Comparison of ENCODE assay signal across 13 cellular contexts in the genomic region with DNA sequence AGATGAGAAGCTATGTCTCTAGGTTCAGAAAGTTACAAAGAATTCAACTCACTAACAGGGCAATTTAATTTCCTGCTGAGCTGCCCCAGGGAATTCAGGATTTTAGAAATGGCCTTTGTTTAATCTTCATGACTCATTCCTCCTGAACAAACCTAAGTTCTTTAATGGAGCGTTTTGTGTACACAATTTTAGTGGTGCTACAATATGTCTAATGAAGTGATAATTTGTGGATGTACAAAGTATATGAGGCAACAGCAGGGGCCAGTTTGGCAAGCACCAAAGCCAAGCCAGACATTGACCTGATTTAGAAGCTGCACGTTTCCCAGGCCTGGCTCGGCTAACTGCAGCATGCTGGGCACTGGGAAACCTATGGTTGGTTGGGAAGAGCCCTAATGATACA. TPM values are rescaled to one million over a fixed set of nuclear protein-coding genes. Genes with fewer than 3 reads are reported as not detected.
A peak's percentile ranks its signal among the peaks of the same experiment; 100 is the strongest.
DNase-seq lines count a peak whose midpoint lies in the region; ATAC-seq, FAIRE-seq and TF ChIP-seq lines count a peak whose summit lies in the region.
"Had no signal": no experiment of that assay in that cellular context is flagged by ENCODE, and none has a peak within 500 bp of the region (broad histone marks: within the 10 kb centered on the region; RNA-seq: fewer than 3 reads in every experiment).

No MANE protein-coding gene starts in this region.

- H3K9ac ChIP-seq in HepG2 (ENCODE audit: insufficient read depth, low read depth, low read length) = no peak overlapping the region

- H3K27me3 ChIP-seq in body of pancreas = no peaks in the 10 kb centered on the region
- H3K27me3 ChIP-seq in HepG2 (ENCODE audit: control insufficient read depth in 1 of 2, insufficient read depth in 2 of 2, low read length in 2 of 2) = no peaks in the 10 kb centered on the region; a peak in 1 of 5 replicates
- H3K27me3 ChIP-seq: thyroid gland had no signal

- POLR2A ChIA-PET in HepG2 (lab: Yijun Ruan, JAX) = no interaction called here

- no peaks in the 10 kb centered on the region for H3K79me2 ChIP-seq in HepG2 (ENCODE audit: insufficient read depth, low read length)

- H2AFZ ChIP-seq in HepG2 (ENCODE audit: low read length) = no peak overlapping the region

- H3K4me1 ChIP-seq in body of pancreas = peaks cover 17% of the 10 kb centered on the region
- H3K4me1 ChIP-seq in HepG2 (ENCODE audit: insufficient read depth, low read length) = no peaks in the 10 kb centered on the region
- H3K4me1 ChIP-seq: thyroid gland had no signal

- H3K9me3 ChIP-seq in body of pancreas (no peaks in the 10 kb centered on the region), HepG2 (ENCODE audit: low read length) (no peaks in the 10 kb centered on the region)
- H3K9me3 ChIP-seq: thyroid gland had no signal

- H3K27ac Mint-ChIP-seq in activated naive CD4-positive, alpha-beta T cell treated with anti-CD3 and anti-CD28 coated beads, Interleukin-2, amount 50 U/mL, for 72 hours = no peak overlapping the region
- H3K27ac Mint-ChIP-seq: activated CD4-positive, alpha-beta T cell treated with anti-CD3 and anti-CD28 coated beads, Interleukin-2, amount 10 ng/mL, durations not matched to agents 24 days and 14 days; activated naive CD8-positive, alpha-beta T cell had no signal

- ATAC-seq in body of pancreas (peak; percentile 82), HepG2 (no peak)
- ATAC-seq in activated naive CD4-positive, alpha-beta T cell treated with anti-CD3 and anti-CD28 coated beads, Interleukin-2, amount 50 U/mL, for 72 hours = no peak

- in situ Hi-C loops in HepG2 (cut with HindIII; ENCODE audit: extremely low pct_ligation_motif_present, low pct_unique_long_range_greater_than_20kb) = no loop called here

- no peak overlapping the region for H3K4me2 ChIP-seq in HepG2 (ENCODE audit: low read depth, low read length)

- H4K20me1 ChIP-seq in HepG2 (ENCODE audit: insufficient read depth, low read length) = no peaks in the 10 kb centered on the region

- no peaks in the 10 kb centered on the region for H3K9me3 Mint-ChIP-seq in activated naive CD4-positive, alpha-beta T cell treated with anti-CD3 and anti-CD28 coated beads, Interleukin-2, amount 50 U/mL, for 72 hours
- H3K9me3 Mint-ChIP-seq: activated CD4-positive, alpha-beta T cell treated with anti-CD3 and anti-CD28 coated beads, Interleukin-2, amount 10 ng/mL, durations not matched to agents 24 days and 14 days had no signal

- H3K4me3 ChIP-seq in body of pancreas (no peak overlapping the region), HepG2 (replicated peaks in 1 of 3; ENCODE audit: insufficient read depth in 1 of 3, low read depth in 2 of 3, low read length in 3 of 3) (no peak overlapping the region)
- H3K4me3 ChIP-seq: thyroid gland had no signal

- FAIRE-seq in HepG2 (lab: Jason Lieb, UNC) = no peak

- peak overlapping the region in 2 of 4 donors; percentile 27 to 56 for H3K27ac ChIP-seq in body of pancreas
- no peak overlapping the region for H3K27ac ChIP-seq in HepG2 (ENCODE audit: extremely low read length, insufficient read depth, low read length)
- H3K27ac ChIP-seq: thyroid gland had no signal

- CTCF ChIA-PET in HepG2 (lab: Yijun Ruan, JAX; ENCODE audit: low intra/inter-chr PET ratio, low total read pairs) = no interaction called here

- WGBS in body of pancreas, 2 donors = 23% methylated on average over 3 of the region's 3 CpGs
- WGBS in HepG2 (ENCODE audit: low lambda C conversion rate) = 0% methylated on average over 3 of the region's 3 CpGs

- intact Hi-C loops in body of pancreas (cut with DNase I) = no loop called here
- intact Hi-C loops in HepG2 (cut with micrococcal nuclease; ENCODE audit: unreplicated experiment) = no loop called here
- intact Hi-C loops in cardiac septum (cut with DNase I) = no loop called here

- no peak for TF ChIP-seq RAD21 in HepG2 (CRISPR knock-in tag; IDR thresholded peaks at IDR 0.05)

- no peaks in the 10 kb centered on the region for H3K36me3 ChIP-seq in body of pancreas (replicated peaks in 1 of 2; ENCODE audit: insufficient read depth in 1 of 2, low read depth in 2 of 2)
- H3K36me3 ChIP-seq in HepG2 (replicated peaks in 1 of 2; ENCODE audit: control insufficient read depth in 1 of 2, insufficient read depth in 2 of 2, low read length in 2 of 2) = no peaks in the 10 kb centered on the region
- H3K36me3 ChIP-seq: thyroid gland had no signal

- no peaks in the 10 kb centered on the region for H3K36me3 Mint-ChIP-seq in activated naive CD4-positive, alpha-beta T cell treated with anti-CD3 and anti-CD28 coated beads, Interleukin-2, amount 50 U/mL, for 72 hours
- H3K36me3 Mint-ChIP-seq: activated naive CD8-positive, alpha-beta T cell had no signal

- no TSS peak for BruUV-seq in HepG2 (replicated peaks; lab: Mats Ljungman, UMichigan)

- TF ChIP-seq CTCF in body of pancreas (IDR thresholded peaks at IDR 0.05) = no peak
- TF ChIP-seq CTCF in HepG2 (CRISPR knock-in tag; IDR thresholded peaks at IDR 0.05) = no peak

- TF ChIP-seq POLR2A in body of pancreas (IDR thresholded peaks at IDR 0.05) = no peak
- no peak for TF ChIP-seq POLR2A in HepG2 (IDR thresholded peaks at IDR 0.05; ENCODE audit: insufficient read depth in 1 of 2, low read depth in 2 of 2, low read length in 2 of 2)

- no peak for TF ChIP-seq EP300 in HepG2 (IDR thresholded peaks at IDR 0.05; ENCODE audit: low read depth in 2 of 2, low read length in 2 of 2)
- TF ChIP-seq EP300 in HepG2 (CRISPR knock-in tag; IDR thresholded peaks at IDR 0.05; ENCODE audit: borderline replicate concordance) = no peak

- DNase-seq in DMS79 (lab: John Stamatoyannopoulos, UW) (peak; percentile 95), NCI-H1930 (lab: John Stamatoyannopoulos, UW) (peak; percentile 44 to 76), body of pancreas (peak; percentile 52 to 69 (median 58)), HepG2 (ENCODE audit: low spot score) (no peak), cardiac septum (ENCODE audit: low spot score) (no peak)
- DNase-seq in effector CD8-positive, alpha-beta T cell (lab: John Stamatoyannopoulos, UW) = no peak
- DNase-seq in activated naive CD4-positive, alpha-beta T cell treated with anti-CD3 and anti-CD28 coated beads, Interleukin-2, amount 50 U/mL, for 72 hours (ENCODE audit: low spot score in 2 of 2) = no peak
- no peak for DNase-seq in activated CD8-positive, alpha-beta memory T cell treated with anti-CD3 and anti-CD28 coated beads for 24 hours
- DNase-seq: activated CD4-positive, alpha-beta T cell treated with anti-CD3 and anti-CD28 coated beads, Interleukin-2, amount 10 ng/mL, durations not matched to agents 24 days and 14 days; stimulated activated CD4-positive, alpha-beta T cell treated with anti-CD3 and anti-CD28 coated beads, Interleukin-4, amount 100 ng/mL, for 4 hours; thyroid gland had no signal

TF ChIP-seq in HepG2, 621 proteins besides CTCF, POLR2A, EP300 and RAD21:
- 0 out of 4 replicates have a peak, but pooled peaks of 1 of the 2 experiments have one; percentile 17 for TF ChIP-seq ATF4 (CRISPR knock-in tag; IDR thresholded peaks at IDR 0.05)
- TF ChIP-seq FOSL2 (CRISPR knock-in tag; IDR thresholded peaks at IDR 0.05) = 0 out of 2 replicates have a peak, but pooled peaks have one; percentile 36
- no peak for TF ChIP-seq SMAD9 (CRISPR knock-in tag; IDR thresholded peaks at IDR 0.05)
- TF ChIP-seq ZNF746 (CRISPR knock-in tag; IDR thresholded peaks at IDR 0.05) = no peak
- no peak for TF ChIP-seq ARNT2 (CRISPR knock-in tag; IDR thresholded peaks at IDR 0.05; ENCODE audit: low read depth)
- TF ChIP-seq CEBPB (IDR thresholded peaks at IDR 0.05; ENCODE audit: borderline replicate concordance, low read depth, low read length) = 0 out of 2 replicates have a peak, but pooled peaks have one; percentile 6

RNA-seq across cellular contexts. Expression of gene HEPHL1, which starts 34.4 kb away (rescaled TPM):
- not detected for total RNA-seq in body of pancreas
- total RNA-seq in HepG2 (2016; rRNA removed; fragmentation: Illumina TruSeq; extraction: Trizol) = 0.04 and 0.07 TPM in 2 replicates
- total RNA-seq in HepG2 (2016; cell fraction: cytosol; rRNA removed; fragmentation: Illumina TruSeq; extraction: Trizol; ENCODE audit: low read depth) = not detected in 2 replicates
- 0.02 and 0.09 TPM in 2 replicates for total RNA-seq in HepG2 (2016; cell fraction: insoluble cytoplasmic fraction; rRNA removed; fragmentation: Illumina TruSeq; extraction: Trizol)
- 0.03 TPM in 1 of 2 replicates, not detected in the other for total RNA-seq in HepG2 (2016; cell fraction: membrane; rRNA removed; fragmentation: Illumina TruSeq; extraction: Trizol)
- not detected in 2 replicates for total RNA-seq in HepG2 (2016; cell fraction: nucleus; rRNA removed; fragmentation: Illumina TruSeq; extraction: Trizol)
- 0.05 and 0.10 TPM in 2 replicates for polyA plus RNA-seq in HepG2 (2011; rRNA removed)
- 0.01 and 0.09 TPM in 2 replicates for polyA plus RNA-seq in HepG2 (2011; cell fraction: cytosol; rRNA removed)
- 0.07 TPM in 1 of 2 replicates, not detected in the other for polyA plus RNA-seq in HepG2 (2011; cell fraction: nucleus; rRNA removed)
- polyA plus RNA-seq in HepG2 (2012) = 0.17 TPM in 2 replicates
- not detected in 2 replicates for polyA plus RNA-seq in HepG2 (2016; cell fraction: cytosol; fragmentation: Illumina TruSeq; extraction: Trizol; ENCODE audit: low read depth)
- polyA plus RNA-seq in HepG2 (2016; cell fraction: insoluble cytoplasmic fraction; fragmentation: Illumina TruSeq; extraction: Trizol; ENCODE audit: low read depth) = 0.04 and 0.05 TPM in 2 replicates
- polyA plus RNA-seq in HepG2 (2016; cell fraction: membrane; fragmentation: Illumina TruSeq; extraction: Trizol; ENCODE audit: low read depth) = not detected in 2 replicates
- polyA plus RNA-seq in HepG2 (2016; cell fraction: nucleus; fragmentation: Illumina TruSeq; extraction: Trizol; ENCODE audit: insufficient read depth, low read depth) = not detected in 2 replicates
- polyA minus RNA-seq in HepG2 (2011; rRNA and poly(A)+ RNA removed; ENCODE audit: low replicate concordance) = 0.07 and 0.16 TPM in 2 replicates
- polyA minus RNA-seq in HepG2 (2011; cell fraction: cytosol; rRNA and poly(A)+ RNA removed) = 0.18 TPM in 1 of 2 replicates, not detected in the other
- 0.13 and 0.37 TPM in 2 replicates for polyA minus RNA-seq in HepG2 (2011; cell fraction: nucleus; rRNA and poly(A)+ RNA removed)
- total RNA-seq in activated naive CD4-positive, alpha-beta T cell treated with anti-CD3 and anti-CD28 coated beads, Interleukin-2, amount 50 U/mL, for 72 hours = not detected
- not detected for total RNA-seq in cardiac septum
- total RNA-seq: activated CD4-positive, alpha-beta T cell treated with anti-CD3 and anti-CD28 coated beads, Interleukin-2, amount 10 ng/mL, durations not matched to agents 24 days and 14 days; osteoblast had no signal

Comparison
In these comparisons a context has a peak if more than half of its experiments do, and no peak if none do; other contexts are left out.
1. DNase-seq: peak in DMS79 (single experiment), NCI-H1930 (2 of 2) and body of pancreas (4 of 4); none in HepG2 (single experiment), effector CD8-positive, alpha-beta T cell (single experiment), activated naive CD4-positive, alpha-beta T cell treated with anti-CD3 and anti-CD28 coated beads, Interleukin-2, amount 50 U/mL, for 72 hours (0 of 2), cardiac septum (single experiment) and activated CD8-positive, alpha-beta memory T cell treated with anti-CD3 and anti-CD28 coated beads for 24 hours (single experiment).